Comparison of ENCODE assay signal across 21 cellular contexts in genomic region chr6:105120570-105120969, GRCh38. TPM values are rescaled to one million over a fixed set of nuclear protein-coding genes. Genes with fewer than 3 reads are reported as not detected.
DNase-seq lines count a peak whose midpoint lies in the region; ATAC-seq, FAIRE-seq and TF ChIP-seq lines count a peak whose summit lies in the region.
"Had no signal": no experiment of that assay in that cellular context is flagged by ENCODE, and none has a peak within 500 bp of the region (broad histone marks: within the 10 kb centered on the region; RNA-seq: fewer than 3 reads in every experiment).

No MANE protein-coding gene starts in this region.

- no peak for ATAC-seq in stimulated activated memory B cell treated with anti-CD40 and anti-IgM and Interleukin-4, amounts not matched to agents 10 μg/mL and 1 μg/mL and 100 μg/mL, for 72 hours
- ATAC-seq in GM18519 (IDR thresholded peaks at IDR 0.05; ENCODE audit: low FRiP score, unreplicated experiment), result no peak
- ATAC-seq: HepG2 had no signal

- no peaks in the 10 kb centered on the region for H3K27me3 Mint-ChIP-seq in MCF 10A (ENCODE audit: insufficient read depth, unreplicated experiment)
- H3K27me3 Mint-ChIP-seq in stimulated activated memory B cell treated with anti-CD40 and anti-IgM and Interleukin-4, amounts not matched to agents 10 μg/mL and 1 μg/mL and 100 μg/mL, for 72 hours, result peaks cover 26% of the 10 kb centered on the region

- no peaks in the 10 kb centered on the region for H3K36me3 ChIP-seq in breast epithelium

- no TSS peak for BruUV-seq in MCF 10A (replicated peaks; lab: Mats Ljungman, UMichigan)

- POLR2A ChIA-PET in MCF 10A (lab: Yijun Ruan, JAX), result interaction anchor here (1.0 kb wide), 1 partner anchor 55 kb away, joined by 4 read pairs; no protein-coding TSS in a partner anchor

- no peak for FAIRE-seq in H54 (lab: Jason Lieb, UNC)
- FAIRE-seq: D721Med, HepG2 had no signal

- H3K4me3 ChIP-seq in breast epithelium (no peak overlapping the region), foreskin fibroblast (ENCODE audit: low read depth in 1 of 2, low read length in 2 of 2) (no peak overlapping the region)

- H3K27ac ChIP-seq in breast epithelium, result no peak overlapping the region
- peak overlapping the region; percentile 81 for H3K27ac ChIP-seq in VCaP

- H3K9me3 ChIP-seq in breast epithelium, result no peaks in the 10 kb centered on the region

- no peaks in the 10 kb centered on the region for H3K27me3 ChIP-seq in breast epithelium

- no peaks in the 10 kb centered on the region for H3K9me3 Mint-ChIP-seq in MCF 10A (ENCODE audit: unreplicated experiment)
- H3K9me3 Mint-ChIP-seq in stimulated activated memory B cell treated with anti-CD40 and anti-IgM and Interleukin-4, amounts not matched to agents 10 μg/mL and 1 μg/mL and 100 μg/mL, for 72 hours, result no peaks in the 10 kb centered on the region
- H3K9me3 Mint-ChIP-seq: CD8-positive, alpha-beta memory T cell; H9 had no signal

- no peaks in the 10 kb centered on the region for H3K4me1 ChIP-seq in breast epithelium

- H3K4me1 Mint-ChIP-seq in MCF 10A (ENCODE audit: insufficient read depth, unreplicated experiment), result no peaks in the 10 kb centered on the region
- H3K4me1 Mint-ChIP-seq in stimulated activated memory B cell treated with anti-CD40 and anti-IgM and Interleukin-4, amounts not matched to agents 10 μg/mL and 1 μg/mL and 100 μg/mL, for 72 hours, result no peaks in the 10 kb centered on the region
- H3K4me1 Mint-ChIP-seq: CD8-positive, alpha-beta memory T cell had no signal

- TF ChIP-seq POLR2A in breast epithelium (IDR thresholded peaks at IDR 0.05) (no peak), H54 (IDR thresholded peaks at IDR 0.05; ENCODE audit: low read depth, low read length) (no peak)

- CTCF ChIA-PET in MCF 10A (lab: Yijun Ruan, JAX), result interaction anchor here (0.6 kb wide), 1 partner anchor 455 kb away, joined by 4 read pairs; no protein-coding TSS in a partner anchor

- no peak for TF ChIP-seq CTCF in MCF 10A (IDR thresholded peaks at IDR 0.05; ENCODE audit: unreplicated experiment)
- TF ChIP-seq CTCF in breast epithelium (IDR thresholded peaks at IDR 0.05), result no peak
- no peak for TF ChIP-seq CTCF in VCaP (conservative IDR thresholded peaks at IDR 0.05)
- no peak for TF ChIP-seq CTCF in foreskin fibroblast (IDR thresholded peaks at IDR 0.05; ENCODE audit: low read depth, low read length)

- no peaks in the 10 kb centered on the region for H3K36me3 Mint-ChIP-seq in MCF 10A (ENCODE audit: insufficient read depth, unreplicated experiment)
- H3K36me3 Mint-ChIP-seq in stimulated activated memory B cell treated with anti-CD40 and anti-IgM and Interleukin-4, amounts not matched to agents 10 μg/mL and 1 μg/mL and 100 μg/mL, for 72 hours, result no peaks in the 10 kb centered on the region
- H3K36me3 Mint-ChIP-seq: CD8-positive, alpha-beta memory T cell had no signal

- no peak overlapping the region for H3K27ac Mint-ChIP-seq in MCF 10A (ENCODE audit: low read depth, unreplicated experiment)
- H3K27ac Mint-ChIP-seq in stimulated activated memory B cell treated with anti-CD40 and anti-IgM and Interleukin-4, amounts not matched to agents 10 μg/mL and 1 μg/mL and 100 μg/mL, for 72 hours, result no peak overlapping the region
- H3K27ac Mint-ChIP-seq: CD8-positive, alpha-beta memory T cell; H9 had no signal

- DNase-seq in MCF 10A (ENCODE audit: unreplicated experiment) (peak; percentile 5), breast epithelium (ENCODE audit: low spot score in 2 of 2) (no peak), foreskin fibroblast (peak; percentile 11 to 61), stromal cell of bone marrow (ENCODE audit: low read depth) (peak; percentile 15), H54 (ENCODE audit: insufficient read length, low spot score) (no peak)
- DNase-seq: CD8-positive, alpha-beta memory T cell; DMS53; H9; KBM-7; MV-4-11; NCI-H1694 treated with DMSO at 0.1 percent for 48 hours; NCI-H2081 treated with DMSO at 0.1 percent for 48 hours; NCI-H446; NCI-H526; SHP77 had no signal

- intact Hi-C loops in MCF 10A (cut with micrococcal nuclease) (no loop called here), breast epithelium (cut with DNase I; ENCODE audit: low total_unique reads) (no loop called here)

- no peak overlapping the region for H3K4me3 Mint-ChIP-seq in MCF 10A (ENCODE audit: unreplicated experiment)
- H3K4me3 Mint-ChIP-seq in stimulated activated memory B cell treated with anti-CD40 and anti-IgM and Interleukin-4, amounts not matched to agents 10 μg/mL and 1 μg/mL and 100 μg/mL, for 72 hours, result no peak overlapping the region
- H3K4me3 Mint-ChIP-seq: CD8-positive, alpha-beta memory T cell; H9 had no signal

RNA-seq across cellular contexts. Expression of gene POPDC3, which starts 59.2 kb away (rescaled TPM):
- 7.3 and 7.9 TPM in 2 replicates for total RNA-seq in MCF 10A (2022)
- total RNA-seq in breast epithelium, result under 1 TPM in 1 of 3 donors, not detected in 2; 0.98 TPM
- total RNA-seq: CD8-positive, alpha-beta memory T cell; HT-29 had no signal

Comparison
In these comparisons a context has a peak if more than half of its experiments do, and no peak if none do; other contexts are left out.
1. DNase-seq: peak in MCF 10A (single experiment), foreskin fibroblast (2 of 2) and stromal cell of bone marrow (single experiment); none in breast epithelium (0 of 2) and H54 (single experiment).